In the genomic region with DNA sequence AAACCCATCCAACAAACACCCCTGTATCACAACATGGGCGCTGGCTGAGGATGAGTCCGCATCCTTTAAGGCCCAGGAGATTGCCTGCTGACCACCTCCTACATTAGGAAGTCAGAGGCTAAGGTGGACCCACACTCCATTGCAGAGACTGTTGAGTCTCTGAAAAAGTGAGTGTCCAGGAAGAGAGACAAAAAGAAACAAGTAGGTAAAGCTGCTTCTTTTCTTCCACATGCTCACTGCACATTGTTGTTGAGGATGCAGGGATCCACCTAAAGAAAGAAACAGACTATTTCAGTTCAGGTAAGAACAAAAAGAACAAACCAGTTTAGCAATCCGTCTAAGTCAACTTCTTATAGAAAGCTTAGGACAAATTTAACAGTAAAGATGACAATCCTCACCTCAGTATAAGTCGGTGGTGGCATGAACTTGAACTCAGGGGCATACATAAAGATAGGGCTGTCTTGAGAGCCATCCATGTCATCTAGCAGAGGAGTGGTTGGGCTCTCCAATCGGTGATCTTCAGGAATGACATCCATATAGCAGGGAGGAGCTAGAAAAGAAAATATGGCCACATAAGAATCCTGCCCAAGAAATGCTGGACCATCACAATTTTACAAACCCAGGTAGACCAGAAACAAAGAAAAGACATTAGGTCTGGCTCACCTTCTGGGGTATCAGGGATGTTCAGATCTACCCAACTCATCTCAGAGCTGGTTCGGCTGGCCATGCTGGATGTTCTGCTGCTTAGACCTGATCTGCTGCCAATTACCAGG, we compare ENCODE assay signal across 9 cellular contexts. TPM values are rescaled to one million over a fixed set of nuclear protein-coding genes. Genes with fewer than 3 reads are reported as not detected.
DNase-seq lines count a peak whose midpoint lies in the region; ATAC-seq and TF ChIP-seq lines count a peak whose summit lies in the region.
"Had no signal": no experiment of that assay in that cellular context is flagged by ENCODE, and none has a peak within 500 bp of the region (broad histone marks: within the 10 kb centered on the region; RNA-seq: fewer than 3 reads in every experiment).

No MANE protein-coding gene starts in this region.

- H3K79me2 ChIP-seq in OCI-LY3 (ENCODE audit: low read length), result peaks cover 21% of the 10 kb centered on the region
- H3K79me2 ChIP-seq in neural progenitor cell (ENCODE audit: low read depth), result peaks cover 22% of the 10 kb centered on the region

- no peak for TF ChIP-seq CTCF in OCI-LY3 (IDR thresholded peaks at IDR 0.05; ENCODE audit: low read depth, low read length)
- TF ChIP-seq CTCF in neural progenitor cell (IDR thresholded peaks at IDR 0.05), result no peak

- H3K9me3 ChIP-seq in OCI-LY3 (ENCODE audit: insufficient read depth, low read length) (no peaks in the 10 kb centered on the region), ectodermal cell (ENCODE audit: control insufficient read depth, low read length) (no peaks in the 10 kb centered on the region), neural progenitor cell (ENCODE audit: low read depth) (no peaks in the 10 kb centered on the region)

- H3K27ac Mint-ChIP-seq in neural progenitor cell, result peak overlapping the region; percentile 32

- ATAC-seq in HG02970 (IDR thresholded peaks at IDR 0.05; ENCODE audit: low FRiP score, unreplicated experiment), result no peak
- ATAC-seq in left lobe of liver, result no peak

- peaks cover 42% of the 10 kb centered on the region for H3K36me3 Mint-ChIP-seq in neural progenitor cell

- peaks cover 61% of the 10 kb centered on the region for H3K4me1 Mint-ChIP-seq in neural progenitor cell

- H3K9me3 Mint-ChIP-seq in neural progenitor cell, result peaks cover 2% of the 10 kb centered on the region

- H3K27ac ChIP-seq in OCI-LY3 (ENCODE audit: low read length), result no peak overlapping the region
- H3K27ac ChIP-seq in ectodermal cell (ENCODE audit: insufficient read depth, low read depth, low read length, poor library complexity, severe bottlenecking), result no peak overlapping the region
- no peak overlapping the region for H3K27ac ChIP-seq in neural progenitor cell

- H3K4me3 ChIP-seq in OCI-LY3 (ENCODE audit: low read length), result peak overlapping the region; percentile 90; the same call in 1 of the 2 replicates
- peak overlapping the region; percentile 97 for H3K4me3 ChIP-seq in ectodermal cell (ENCODE audit: insufficient read depth, low read depth, low read length)
- H3K4me3 ChIP-seq in neural progenitor cell, result peak overlapping the region; percentile 85

- H3K36me3 ChIP-seq in OCI-LY3 (replicated peaks; ENCODE audit: low read depth, low read length) (peaks cover 46% of the 10 kb centered on the region), ectodermal cell (ENCODE audit: control insufficient read depth, insufficient read depth, low read length) (peaks cover 24% of the 10 kb centered on the region), neural progenitor cell (peaks cover 17% of the 10 kb centered on the region)

- H3K27me3 ChIP-seq in OCI-LY3 (ENCODE audit: low read depth, low read length) (no peaks in the 10 kb centered on the region), ectodermal cell (ENCODE audit: control insufficient read depth, insufficient read depth, low read length, poor library complexity, severe bottlenecking) (no peaks in the 10 kb centered on the region), neural progenitor cell (peaks cover 19% of the 10 kb centered on the region)

- H3K27me3 Mint-ChIP-seq in neural progenitor cell (ENCODE audit: insufficient read depth, low read depth), result peaks cover 8% of the 10 kb centered on the region

- H3K4me2 ChIP-seq in OCI-LY3 (ENCODE audit: low read length) (peak overlapping the region; percentile 90), neural progenitor cell (peak overlapping the region; percentile 94)

- H3K4me1 ChIP-seq in OCI-LY3 (ENCODE audit: low read length) (peaks cover 22% of the 10 kb centered on the region), ectodermal cell (ENCODE audit: control insufficient read depth, insufficient read depth, low read length) (peaks cover 15% of the 10 kb centered on the region), neural progenitor cell (peaks cover 37% of the 10 kb centered on the region)

- H4K20me1 ChIP-seq in OCI-LY3 (ENCODE audit: insufficient read depth, low read length), result peaks cover 41% of the 10 kb centered on the region
- H4K20me1 ChIP-seq in neural progenitor cell (ENCODE audit: low read depth), result peaks cover 48% of the 10 kb centered on the region

- H3K4me3 Mint-ChIP-seq in neural progenitor cell, result peak overlapping the region; percentile 98

- H3K9ac ChIP-seq in OCI-LY3 (ENCODE audit: low read length) (no peak overlapping the region), neural progenitor cell (no peak overlapping the region)

- peaks cover 41% of the 10 kb centered on the region for H3F3A ChIP-seq in neural progenitor cell (ENCODE audit: low read depth)

- H2AFZ ChIP-seq in OCI-LY3 (ENCODE audit: low read depth, low read length) (no peak overlapping the region), neural progenitor cell (replicated peaks) (no peak overlapping the region)

- DNase-seq in CD1c-positive myeloid dendritic cell (ENCODE audit: extremely low spot score) (peak; percentile 24), neural progenitor cell (ENCODE audit: low spot score) (no peak), NCI-H748 treated with DMSO at 0.1 percent for 48 hours (lab: John Stamatoyannopoulos, UW) (no peak), DMS153 treated with DMSO at 0.1 percent for 48 hours (lab: John Stamatoyannopoulos, UW; ENCODE audit: unreplicated experiment) (no peak), left lobe of liver (ENCODE audit: low spot score) (no peak)
- DNase-seq: NCI-H446 had no signal

- 94 to 97% methylated on average over 6 of the region's 6 CpGs for WGBS in ectodermal cell, 2 experiments

RNA-seq across cellular contexts. Expression of a gene that starts 2.6 kb away (rescaled TPM):
- 159 TPM for polyA plus RNA-seq in ectodermal cell (2013, experiment 1 of 4)
- 92.6 TPM for polyA plus RNA-seq in ectodermal cell (2013, experiment 2 of 4)
- 99.9 TPM for polyA plus RNA-seq in ectodermal cell (2013, experiment 3 of 4)
- polyA plus RNA-seq in ectodermal cell (2013, experiment 4 of 4), result 140 TPM
- total RNA-seq in neural progenitor cell (ENCODE audit: low replicate concordance) (177 and 213 TPM in 2 replicates), left lobe of liver (66.5 TPM)

RNA-seq across cellular contexts. Expression of a gene that starts 27.7 kb away (rescaled TPM):
- polyA plus RNA-seq in ectodermal cell (2013, experiment 1 of 4), result not detected
- polyA plus RNA-seq in ectodermal cell (2013, experiment 2 of 4), result not detected
- polyA plus RNA-seq in ectodermal cell (2013, experiment 3 of 4), result not detected
- polyA plus RNA-seq in ectodermal cell (2013, experiment 4 of 4), result not detected
- total RNA-seq in neural progenitor cell (ENCODE audit: low replicate concordance) (not detected in 2 replicates), left lobe of liver (110 TPM)

RNA-seq across cellular contexts. Expression of a gene that starts 29.3 kb away (rescaled TPM):
- 18.3 TPM for polyA plus RNA-seq in ectodermal cell (2013, experiment 1 of 4)
- polyA plus RNA-seq in ectodermal cell (2013, experiment 2 of 4), result 16.4 TPM
- polyA plus RNA-seq in ectodermal cell (2013, experiment 3 of 4), result 22.1 TPM
- polyA plus RNA-seq in ectodermal cell (2013, experiment 4 of 4), result 22.3 TPM
- total RNA-seq in neural progenitor cell (ENCODE audit: low replicate concordance), result 11.1 and 12.0 TPM in 2 replicates
- total RNA-seq in left lobe of liver, result 14.2 TPM

RNA-seq across cellular contexts. Expression of a gene that starts 29.4 kb away (rescaled TPM):
- 0.52 TPM for polyA plus RNA-seq in ectodermal cell (2013, experiment 1 of 4)
- polyA plus RNA-seq in ectodermal cell (2013, experiment 2 of 4), result 0.37 TPM
- polyA plus RNA-seq in ectodermal cell (2013, experiment 3 of 4), result 0.43 TPM
- polyA plus RNA-seq in ectodermal cell (2013, experiment 4 of 4), result 0.28 TPM
- 0.06 and 0.28 TPM in 2 replicates for total RNA-seq in neural progenitor cell (ENCODE audit: low replicate concordance)
- 0.65 TPM for total RNA-seq in left lobe of liver

RNA-seq across cellular contexts. Expression of a gene that starts 36.0 kb away (rescaled TPM):
- 13.3 TPM for polyA plus RNA-seq in ectodermal cell (2013, experiment 1 of 4)
- polyA plus RNA-seq in ectodermal cell (2013, experiment 2 of 4), result 9.4 TPM
- 7.8 TPM for polyA plus RNA-seq in ectodermal cell (2013, experiment 3 of 4)
- 9.4 TPM for polyA plus RNA-seq in ectodermal cell (2013, experiment 4 of 4)
- 12.5 and 13.6 TPM in 2 replicates for total RNA-seq in neural progenitor cell (ENCODE audit: low replicate concordance)
- total RNA-seq in left lobe of liver, result 11.4 TPM

Comparison
In these comparisons a context has a peak if more than half of its experiments do, and no peak if none do; other contexts are left out.
1. RNA of a gene that starts 27.7 kb away (total RNA-seq): 110 TPM in left lobe of liver (single experiment); not detected in neural progenitor cell; every median in the first group is over 100 times any median in the second.
2. Peak in every context shown above with its lines, with median percentiles within 50 percentile points of each other: H3K4me3 ChIP-seq.